Comparison of ENCODE assay signal across 8 cellular contexts in the genomic region with DNA sequence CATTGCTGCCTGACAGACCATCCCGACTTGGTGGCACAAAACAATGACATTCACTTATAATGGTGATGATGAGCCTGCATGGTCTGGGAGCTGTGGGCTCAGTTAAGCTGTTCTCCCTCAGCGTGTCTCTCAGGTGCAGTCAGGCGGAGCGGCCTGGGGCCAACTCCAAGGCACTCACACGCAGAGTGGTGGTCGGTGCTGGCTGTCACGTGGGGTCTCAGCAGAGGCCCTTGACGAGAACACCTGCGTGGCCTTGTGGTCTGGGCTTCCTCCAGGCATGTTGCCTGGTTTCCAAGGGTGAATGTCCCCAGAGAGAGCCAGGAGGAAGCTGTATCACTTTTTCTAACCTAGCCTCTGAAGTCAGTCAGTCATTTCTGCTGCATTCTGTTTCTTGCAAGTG.
A peak's percentile ranks its signal among the peaks of the same experiment; 100 is the strongest.
DNase-seq lines count a peak whose midpoint lies in the region; ATAC-seq and TF ChIP-seq lines count a peak whose summit lies in the region.

No MANE protein-coding gene starts in this region.

- H3K36me3 ChIP-seq in GM06990 (ENCODE audit: control insufficient read depth, insufficient read depth, low read length) = no peaks in the 10 kb centered on the region

- H3K4me3 ChIP-seq in GM06990 (replicated peaks; ENCODE audit: low read depth, low read length) = no peak overlapping the region

- DNase-seq in GM06990 (ENCODE audit: extremely low read depth, insufficient read length) = peak; percentile 87
- DNase-seq in germinal center (ENCODE audit: low spot score) = peak; percentile 65
- no peak for DNase-seq in COR-L47 (lab: John Stamatoyannopoulos, UW)
- DNase-seq in inferior parietal cortex (ENCODE audit: extremely low spot score) = no peak
- DNase-seq in Ammon's horn (ENCODE audit: low spot score) = no peak
- DNase-seq in NCI-H1417 treated with DMSO at 0.1 percent for 48 hours (lab: John Stamatoyannopoulos, UW) = no peak

- no peak for TF ChIP-seq CTCF in GM06990 (IDR thresholded peaks at IDR 0.05; ENCODE audit: insufficient read depth, low read length, poor library complexity, severe bottlenecking)

- ATAC-seq in GM21390 (IDR thresholded peaks at IDR 0.05; ENCODE audit: unreplicated experiment) (peak; percentile 71), HG03457 (IDR thresholded peaks at IDR 0.05; ENCODE audit: unreplicated experiment) (peak; percentile 63)

- no peaks in the 10 kb centered on the region for H3K27me3 ChIP-seq in GM06990 (replicated peaks; ENCODE audit: control insufficient read depth, insufficient read depth, low read length)

Comparison
In these comparisons a context has a peak if more than half of its experiments do, and no peak if none do; other contexts are left out.
1. DNase-seq: peak in GM06990 (single experiment) and germinal center (single experiment); none in COR-L47 (single experiment), inferior parietal cortex (single experiment), Ammon's horn (single experiment) and NCI-H1417 treated with DMSO at 0.1 percent for 48 hours (single experiment).